Comparison of ENCODE assay signal across 14 cellular contexts in the genomic region with DNA sequence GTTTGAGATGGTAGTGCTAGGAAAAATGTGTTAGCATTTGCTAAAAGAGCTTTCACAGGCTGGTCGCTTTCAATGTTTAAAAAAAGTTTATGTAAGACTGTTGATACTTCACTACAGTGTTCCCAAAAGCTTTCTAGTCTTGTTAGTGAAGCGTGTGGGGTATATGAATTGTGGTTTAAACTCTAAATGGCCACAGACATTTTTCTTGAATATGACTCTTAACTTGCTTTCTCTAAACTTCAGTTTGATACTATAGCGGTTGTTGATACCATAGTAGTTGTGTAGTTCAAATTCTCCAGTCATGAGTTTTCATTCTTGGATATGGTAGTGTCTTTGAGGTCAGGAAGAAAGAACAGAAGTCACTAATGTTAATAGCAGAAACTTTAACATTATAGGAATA. TPM values are rescaled to one million over a fixed set of nuclear protein-coding genes. Genes with fewer than 3 reads are reported as not detected.
DNase-seq lines count a peak whose midpoint lies in the region; ATAC-seq and TF ChIP-seq lines count a peak whose summit lies in the region.
"Had no signal": no experiment of that assay in that cellular context is flagged by ENCODE, and none has a peak within 500 bp of the region (broad histone marks: within the 10 kb centered on the region; RNA-seq: fewer than 3 reads in every experiment).

No MANE protein-coding gene starts in this region.

- TF ChIP-seq POLR2A in gastroesophageal sphincter (IDR thresholded peaks at IDR 0.05), result no peak

- POLR2A ChIA-PET in AG04450 (lab: Yijun Ruan, JAX), result interaction anchor here (1.2 to 1.4 kb wide), 2 partner anchors 45 kb away, joined by 4 to 6 read pairs; a partner anchor contains a TSS
- POLR2A ChIA-PET in PC-9 (lab: Charles Lee; ENCODE audit: unreplicated experiment), result interaction anchor here (0.7 kb wide), 1 partner anchor 761 kb away, joined by 6 read pairs; no protein-coding TSS in a partner anchor

- no peak for ATAC-seq in gastroesophageal sphincter
- no peak for ATAC-seq in psoas muscle
- ATAC-seq in stimulated activated naive CD8-positive, alpha-beta T cell treated with anti-CD3 and anti-CD28 coated beads, Interleukin-15, Interleukin-2, amounts not matched to agents 100 U/mL and 50 U/mL, for 24 hours, result no peak
- ATAC-seq: activated T-cell treated with anti-CD3 and anti-CD28 coated beads, Interleukin-2, amount 50 U/mL, for 4 hours; natural killer cell treated with Interleukin-12 subunit alpha and Interleukin-12 subunit beta and Interleukin-15 and Interleukin-18, amount 100 ng/mL, for 72 hours had no signal

- no peak for TF ChIP-seq CTCF in AG04450 (IDR thresholded peaks at IDR 0.05; ENCODE audit: low read depth, low read length)
- no peak for TF ChIP-seq CTCF in PC-9 (conservative IDR thresholded peaks at IDR 0.05)
- TF ChIP-seq CTCF in gastroesophageal sphincter (IDR thresholded peaks at IDR 0.05), result no peak
- no peak for TF ChIP-seq CTCF in psoas muscle (IDR thresholded peaks at IDR 0.05)

- H3K27ac Mint-ChIP-seq in activated naive CD4-positive, alpha-beta T cell treated with anti-CD3 and anti-CD28 coated beads, Interleukin-2, amount 10 ng/mL, durations not matched to agents 7 days and 5 days, result no peak overlapping the region
- H3K27ac Mint-ChIP-seq: natural killer cell treated with Interleukin-12 subunit alpha and Interleukin-12 subunit beta and Interleukin-15 and Interleukin-18, amount 100 ng/mL, for 72 hours had no signal

- CTCF ChIA-PET in AG04450 (lab: Charles Lee), result no interaction called here
- CTCF ChIA-PET in PC-9 (lab: Charles Lee), result no interaction called here
- CTCF ChIA-PET in activated naive CD4-positive, alpha-beta T cell treated with anti-CD3 and anti-CD28 coated beads, Interleukin-2, amount 10 ng/mL, durations not matched to agents 7 days and 5 days (lab: Charles Lee), result no interaction called here

- intact Hi-C loops in PC-9 (cut with micrococcal nuclease; ENCODE audit: unreplicated experiment) (no loop called here), psoas muscle (cut with DNase I) (loop anchor here in 1 of 2 donors (5.0 kb wide), 1 partner anchor 45 kb away; a partner anchor contains a TSS)

- H3K36me3 Mint-ChIP-seq in activated naive CD4-positive, alpha-beta T cell treated with anti-CD3 and anti-CD28 coated beads, Interleukin-2, amount 10 ng/mL, durations not matched to agents 7 days and 5 days, result no peaks in the 10 kb centered on the region
- H3K36me3 Mint-ChIP-seq: natural killer cell treated with Interleukin-12 subunit alpha and Interleukin-12 subunit beta and Interleukin-15 and Interleukin-18, amount 100 ng/mL, for 72 hours had no signal

- H3K79me2 ChIP-seq in PC-9 (ENCODE audit: low read depth), result peaks cover 85% of the 10 kb centered on the region

- BruUV-seq in PC-9 (replicated peaks; lab: Mats Ljungman, UMichigan), result no TSS peak

- H3F3A ChIP-seq in PC-9 (ENCODE audit: insufficient read depth, low read depth), result peaks cover 29% of the 10 kb centered on the region

- 38 to 45% methylated on average over 3 of the region's 3 CpGs for WGBS in gastroesophageal sphincter (ENCODE audit: low coverage in 1 of 2), 2 donors
- WGBS in psoas muscle, 3 donors, result 79 to 90% (median 83%) methylated on average over 3 of the region's 3 CpGs

- H3K9me3 Mint-ChIP-seq in activated naive CD4-positive, alpha-beta T cell treated with anti-CD3 and anti-CD28 coated beads, Interleukin-2, amount 10 ng/mL, durations not matched to agents 7 days and 5 days, result no peaks in the 10 kb centered on the region
- H3K9me3 Mint-ChIP-seq: activated T-cell treated with anti-CD3 and anti-CD28 coated beads, Interleukin-2, amount 50 U/mL, for 4 hours; natural killer cell treated with Interleukin-12 subunit alpha and Interleukin-12 subunit beta and Interleukin-15 and Interleukin-18, amount 100 ng/mL, for 72 hours had no signal

- H3K9me3 ChIP-seq in AG04450 (ENCODE audit: control insufficient read depth, insufficient read depth, low read length) (no peaks in the 10 kb centered on the region), PC-9 (ENCODE audit: insufficient read depth, low read depth) (no peaks in the 10 kb centered on the region), gastroesophageal sphincter (no peaks in the 10 kb centered on the region), psoas muscle (no peaks in the 10 kb centered on the region)
- H3K9me3 ChIP-seq: suprapubic skin had no signal

- no peak for DNase-seq in AG04450 (ENCODE audit: low read depth, low spot score)
- DNase-seq in PC-9, result no peak
- no peak for DNase-seq in psoas muscle
- no peak for DNase-seq in NCI-H526 (lab: John Stamatoyannopoulos, UW)
- no peak for DNase-seq in stimulated activated naive CD8-positive, alpha-beta T cell treated with anti-CD3 and anti-CD28 coated beads, Interleukin-15, Interleukin-2, amounts not matched to agents 100 U/mL and 50 U/mL, for 24 hours
- no peak for DNase-seq in activated CD4-positive, alpha-beta T cell treated with anti-CD3 and anti-CD28 coated beads, Interleukin-2, amount 50 U/mL, for 1 hour
- DNase-seq in activated naive CD4-positive, alpha-beta T cell treated with anti-CD3 and anti-CD28 coated beads, Interleukin-2, amount 10 ng/mL, durations not matched to agents 7 days and 5 days, result no peak
- DNase-seq: activated CD4-positive, alpha-beta T cell treated with anti-CD3 and anti-CD28 coated beads for 48 hours; activated T-cell treated with anti-CD3 and anti-CD28 coated beads, Interleukin-2, amount 50 U/mL, for 4 hours; effector CD4-positive, alpha-beta T cell; NCI-H187 treated with DMSO at 0.1 percent for 48 hours had no signal

- H3K27ac ChIP-seq in AG04450 (ENCODE audit: low read depth, low read length), result peak overlapping the region; percentile 72
- peak overlapping the region; percentile 40 for H3K27ac ChIP-seq in PC-9
- peak overlapping the region; percentile 45 to 75 (median 59) for H3K27ac ChIP-seq in gastroesophageal sphincter
- peak overlapping the region; percentile 84 for H3K27ac ChIP-seq in psoas muscle
- H3K27ac ChIP-seq: suprapubic skin had no signal

- no peak for TF ChIP-seq EP300 in gastroesophageal sphincter (IDR thresholded peaks at IDR 0.05)

- H3K27me3 ChIP-seq in AG04450 (ENCODE audit: control insufficient read depth, insufficient read depth, low read length) (no peaks in the 10 kb centered on the region), PC-9 (ENCODE audit: insufficient read depth, low read depth) (no peaks in the 10 kb centered on the region), gastroesophageal sphincter (no peaks in the 10 kb centered on the region), psoas muscle (ENCODE audit: insufficient read depth in 3 of 3, low read length in 2 of 3) (no peaks in the 10 kb centered on the region)
- H3K27me3 ChIP-seq: suprapubic skin had no signal

- no peaks in the 10 kb centered on the region for H3K4me1 Mint-ChIP-seq in activated naive CD4-positive, alpha-beta T cell treated with anti-CD3 and anti-CD28 coated beads, Interleukin-2, amount 10 ng/mL, durations not matched to agents 7 days and 5 days

- no peaks in the 10 kb centered on the region for H3K9me2 ChIP-seq in PC-9 (ENCODE audit: insufficient read depth)

- peak overlapping the region; percentile 9 for H3K4me2 ChIP-seq in PC-9

- H4K20me1 ChIP-seq in PC-9 (ENCODE audit: insufficient read depth), result no peaks in the 10 kb centered on the region

- no peaks in the 10 kb centered on the region for H3K36me3 ChIP-seq in PC-9 (ENCODE audit: low read depth)
- H3K36me3 ChIP-seq in gastroesophageal sphincter, result no peaks in the 10 kb centered on the region
- no peaks in the 10 kb centered on the region for H3K36me3 ChIP-seq in psoas muscle (ENCODE audit: insufficient read depth in 1 of 2, low read depth in 1 of 2)
- H3K36me3 ChIP-seq: suprapubic skin had no signal

- H2AFZ ChIP-seq in PC-9, result no peak overlapping the region

- peaks cover 57% of the 10 kb centered on the region for H3K4me1 ChIP-seq in PC-9 (replicated peaks; ENCODE audit: insufficient read depth)
- peaks cover 7 to 61% (median 20%) of the 10 kb centered on the region in 3 donors for H3K4me1 ChIP-seq in gastroesophageal sphincter
- peaks cover 75% of the 10 kb centered on the region for H3K4me1 ChIP-seq in psoas muscle

- H3K4me3 ChIP-seq in AG04450 (ENCODE audit: low read depth, low read length), result no peak overlapping the region
- no peak overlapping the region for H3K4me3 ChIP-seq in PC-9
- no peak overlapping the region for H3K4me3 ChIP-seq in gastroesophageal sphincter
- peak overlapping the region; percentile 34 for H3K4me3 ChIP-seq in psoas muscle
- H3K4me3 ChIP-seq: suprapubic skin had no signal

- no peak overlapping the region for H3K4me3 Mint-ChIP-seq in activated naive CD4-positive, alpha-beta T cell treated with anti-CD3 and anti-CD28 coated beads, Interleukin-2, amount 10 ng/mL, durations not matched to agents 7 days and 5 days
- H3K4me3 Mint-ChIP-seq: activated T-cell treated with anti-CD3 and anti-CD28 coated beads, Interleukin-2, amount 50 U/mL, for 4 hours; natural killer cell treated with Interleukin-12 subunit alpha and Interleukin-12 subunit beta and Interleukin-15 and Interleukin-18, amount 100 ng/mL, for 72 hours had no signal

- no peaks in the 10 kb centered on the region for H3K27me3 Mint-ChIP-seq in activated naive CD4-positive, alpha-beta T cell treated with anti-CD3 and anti-CD28 coated beads, Interleukin-2, amount 10 ng/mL, durations not matched to agents 7 days and 5 days
- H3K27me3 Mint-ChIP-seq: natural killer cell treated with Interleukin-12 subunit alpha and Interleukin-12 subunit beta and Interleukin-15 and Interleukin-18, amount 100 ng/mL, for 72 hours had no signal

RNA-seq across cellular contexts. Expression of a gene that starts 44.9 kb away (rescaled TPM):
- 91.6 and 104 TPM in 2 replicates for polyA plus RNA-seq in AG04450 (2011; rRNA removed)
- polyA minus RNA-seq in AG04450 (2011; rRNA and poly(A)+ RNA removed), result 43.0 and 72.5 TPM in 2 replicates
- total RNA-seq in PC-9 (2021), result 59.5 and 61.9 TPM in 2 replicates
- total RNA-seq in gastroesophageal sphincter, result 10 to 100 TPM; 17.6 to 24.9 (median 20.3) TPM
- 100 to 1,000 TPM in 1 of 4 donors, 10 to 100 TPM in 3; 66.1 to 118 (median 80.1) TPM for total RNA-seq in psoas muscle
- polyA plus RNA-seq in psoas muscle, result 10 to 100 TPM; 32.4 to 40.5 (median 35.0) TPM
